In the genomic region with DNA sequence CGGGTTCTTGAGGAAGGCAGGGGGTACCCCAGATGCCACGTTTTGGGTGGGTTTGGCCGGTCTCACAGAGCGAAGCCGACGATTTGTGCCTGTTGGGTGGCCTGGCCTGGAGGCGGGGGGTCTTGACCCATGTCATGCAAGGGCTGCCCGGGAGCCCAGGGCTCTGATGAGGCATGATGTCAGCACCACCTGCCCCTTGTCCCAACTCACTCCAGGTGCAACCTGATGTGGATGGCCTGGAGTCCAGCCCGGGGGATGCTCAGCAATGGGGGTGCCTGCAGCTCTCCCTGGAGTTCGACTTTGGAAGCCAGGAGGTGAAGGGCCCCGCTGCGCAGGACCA, we compare ENCODE assay signal across 18 cellular contexts. TPM values are rescaled to one million over a fixed set of nuclear protein-coding genes. Genes with fewer than 3 reads are reported as not detected.
A peak's percentile ranks its signal among the peaks of the same experiment; 100 is the strongest.
DNase-seq lines count a peak whose midpoint lies in the region; ATAC-seq and TF ChIP-seq lines count a peak whose summit lies in the region.
"Had no signal": no experiment of that assay in that cellular context is flagged by ENCODE, and none has a peak within 500 bp of the region (broad histone marks: within the 10 kb centered on the region; RNA-seq: fewer than 3 reads in every experiment).

No MANE protein-coding gene starts in this region.

- in situ Hi-C loops in mammary epithelial cell (cut with MboI; ENCODE audit: low sequenced_read_pairs in 2 of 2): loop anchor here in 1 of 2 donors (5.0 to 10.0 kb wide), 2 partner anchors 91 to 138 kb away; a partner anchor contains a TSS

- ATAC-seq in left cardiac atrium (no peak), mucosa of descending colon (no peak)
- ATAC-seq: A549 had no signal

- H3K4me2 ChIP-seq in mammary epithelial cell (ENCODE audit: insufficient read depth, low read depth, low read length): peak overlapping the region; percentile 99
- H3K4me2 ChIP-seq: A549 had no signal

- H2AFZ ChIP-seq in mammary epithelial cell (ENCODE audit: low read depth, low read length): no peak overlapping the region

- 4% methylated on average over 5 of the region's 12 CpGs for WGBS in mammary epithelial cell (ENCODE audit: low coverage, missing lambda C conversion rate)

- H3K9ac ChIP-seq in mammary epithelial cell (ENCODE audit: insufficient read depth, low read length): peak overlapping the region; percentile 83

- CTCF ChIA-PET in mammary epithelial cell (lab: Charles Lee; ENCODE audit: low non-redundant PET): interaction anchor here (1.3 kb wide), 1 partner anchor 183 kb away, joined by 9 read pairs; no protein-coding TSS in a partner anchor

- H3K36me3 ChIP-seq in right atrium auricular region (no peaks in the 10 kb centered on the region), mammary epithelial cell (ENCODE audit: insufficient read depth, low read length) (peaks cover 5% of the 10 kb centered on the region), mucosa of descending colon (ENCODE audit: low read depth) (no peaks in the 10 kb centered on the region), MG63 (no peaks in the 10 kb centered on the region), ascending aorta (no peaks in the 10 kb centered on the region)
- H3K36me3 ChIP-seq: Peyer's patch had no signal

- no peaks in the 10 kb centered on the region for H4K20me1 ChIP-seq in mammary epithelial cell (ENCODE audit: insufficient read depth, low read length)

- TF ChIP-seq CTCF in right atrium auricular region (IDR thresholded peaks at IDR 0.05) (no peak), mammary epithelial cell (conservative IDR thresholded peaks at IDR 0.05 in 1 of 2, IDR thresholded peaks at IDR 0.05 in 1 of 2; ENCODE audit: extremely low read depth in 1 of 2, insufficient read depth in 1 of 2, low read depth in 1 of 2, low read length in 2 of 2) (no peak), mucosa of descending colon (IDR thresholded peaks at IDR 0.05) (no peak), ascending aorta (IDR thresholded peaks at IDR 0.05) (no peak)

- H3K79me2 ChIP-seq in mammary epithelial cell (ENCODE audit: insufficient read depth, low read length): peaks cover 38% of the 10 kb centered on the region

- dilution Hi-C loops in mammary epithelial cell (cut with HindIII; ENCODE audit: low sequenced_read_pairs): no loop called here

- H3K4me1 ChIP-seq in right atrium auricular region: peaks cover 0 to 16% of the 10 kb centered on the region in 2 donors
- H3K4me1 ChIP-seq in mammary epithelial cell (ENCODE audit: insufficient read depth, low read length): peaks cover 76% of the 10 kb centered on the region
- peaks cover 46% of the 10 kb centered on the region for H3K4me1 ChIP-seq in mucosa of descending colon (ENCODE audit: low read depth)
- peaks cover 17% of the 10 kb centered on the region in 2 donors for H3K4me1 ChIP-seq in ascending aorta

- H3K9me3 ChIP-seq in right atrium auricular region (no peaks in the 10 kb centered on the region), mammary epithelial cell (replicated peaks; ENCODE audit: insufficient read depth, low read length) (no peaks in the 10 kb centered on the region), mucosa of descending colon (no peaks in the 10 kb centered on the region), MG63 (no peaks in the 10 kb centered on the region), ascending aorta (no peaks in the 10 kb centered on the region)
- H3K9me3 ChIP-seq: A549, Peyer's patch had no signal

- no peak overlapping the region for H3K27ac ChIP-seq in right atrium auricular region
- peak overlapping the region; percentile 86 for H3K27ac ChIP-seq in mammary epithelial cell (ENCODE audit: insufficient read depth, low read depth, low read length)
- no peak overlapping the region for H3K27ac ChIP-seq in ascending aorta

- H3K4me3 ChIP-seq in right atrium auricular region: no peak overlapping the region
- H3K4me3 ChIP-seq in mammary epithelial cell (replicated peaks in 1 of 3; ENCODE audit: insufficient read depth in 1 of 3, low read depth in 2 of 3, low read length in 3 of 3): peak overlapping the region; percentile 44 to 69 (median 64)
- H3K4me3 ChIP-seq in mucosa of descending colon: no peak overlapping the region
- H3K4me3 ChIP-seq in MG63: no peak overlapping the region
- H3K4me3 ChIP-seq in ascending aorta: no peak overlapping the region
- H3K4me3 ChIP-seq: A549 had no signal

- H3K27me3 ChIP-seq in right atrium auricular region: no peaks in the 10 kb centered on the region
- H3K27me3 ChIP-seq in mammary epithelial cell (ENCODE audit: insufficient read depth, low read length): no peaks in the 10 kb centered on the region
- H3K27me3 ChIP-seq in MG63: no peaks in the 10 kb centered on the region
- H3K27me3 ChIP-seq in ascending aorta: no peaks in the 10 kb centered on the region
- H3K27me3 ChIP-seq: Peyer's patch had no signal

- BruUV-seq in mammary epithelial cell (replicated peaks; lab: Mats Ljungman, UMichigan): no TSS peak

- intact Hi-C loops in left cardiac atrium (cut with DNase I): loop anchor here (2.0 to 5.0 kb wide), 2 partner anchors 315 to 317 kb away; no protein-coding TSS in a partner anchor
- intact Hi-C loops in mammary epithelial cell (cut with micrococcal nuclease): loop anchor here (5.0 to 10.0 kb wide), 2 partner anchors 42 to 301 kb away; no protein-coding TSS in a partner anchor
- intact Hi-C loops in mucosa of descending colon (cut with DNase I, micrococcal nuclease): no loop called here
- intact Hi-C loops in ascending aorta (cut with DNase I): loop anchor here (2.0 kb wide), 1 partner anchor 83 kb away; a partner anchor contains a TSS

- DNase-seq in left cardiac atrium (peak; percentile 20), right atrium auricular region (ENCODE audit: low spot score) (no peak), mammary epithelial cell (no peak), mucosa of descending colon (peak in 2 of 3 donors; percentile 36 to 58), MG63 (no peak), ascending aorta (ENCODE audit: low spot score in 2 of 2) (no peak), C1 segment of cervical spinal cord (lab: John Stamatoyannopoulos, UW) (no peak)
- DNase-seq: IMR-90, Kasumi-1, MV-4-11, NCI-H1417 treated with DMSO at 0.1 percent for 48 hours, NCI-H2029, NCI-H2171 treated with DMSO at 0.1 percent for 48 hours, NCI-H774 had no signal

RNA-seq across cellular contexts. Expression of a gene that starts 0.9 kb away (rescaled TPM):
- not detected for total RNA-seq in left cardiac atrium
- not detected for total RNA-seq in right atrium auricular region
- total RNA-seq in mammary epithelial cell: 100 to 1,000 TPM; 103 to 209 TPM
- polyA plus RNA-seq in mammary epithelial cell: 57.2 TPM
- polyA minus RNA-seq in mammary epithelial cell: 4.9 TPM
- 1 to 10 TPM in 2 of 3 donors, under 1 TPM in 1; 0.98 to 2.4 (median 2.1) TPM for total RNA-seq in mucosa of descending colon
- not detected in 2 replicates for total RNA-seq in MG63 (2014; rRNA removed; shearing (Covaris generic); ENCODE audit: low replicate concordance)
- total RNA-seq in ascending aorta: not detected
- total RNA-seq: IMR-90, NCI-H460 had no signal
- polyA plus RNA-seq: IMR-90 had no signal

RNA-seq across cellular contexts. Expression of a gene that starts 3.1 kb away (rescaled TPM):
- total RNA-seq in left cardiac atrium (under 1 TPM; 0.35 to 0.52 TPM), right atrium auricular region (not detected), mammary epithelial cell (10 to 100 TPM in 1 of 2 donors, 1 to 10 TPM in 1; 8.8 to 44.7 TPM), mucosa of descending colon (under 1 TPM in 1 of 3 donors, not detected in 2; 0.46 TPM), ascending aorta (not detected)
- polyA plus RNA-seq in mammary epithelial cell: 34.8 TPM
- polyA minus RNA-seq in mammary epithelial cell: 4.3 TPM
- not detected in 2 replicates for total RNA-seq in MG63 (2014; rRNA removed; shearing (Covaris generic); ENCODE audit: low replicate concordance)
- total RNA-seq: IMR-90, NCI-H460 had no signal
- polyA plus RNA-seq: A549, IMR-90 had no signal

RNA-seq across cellular contexts. Expression of a gene that starts 17.2 kb away (rescaled TPM):
- 10 to 100 TPM; 24.9 to 31.2 TPM for total RNA-seq in left cardiac atrium
- total RNA-seq in right atrium auricular region: 10 to 100 TPM in 1 of 2 donors, 1 to 10 TPM in 1; 7.9 to 12.1 TPM
- 1 to 10 TPM in 1 of 2 donors, under 1 TPM in 1; 0.17 to 2.0 TPM for total RNA-seq in mammary epithelial cell
- polyA plus RNA-seq in mammary epithelial cell: not detected
- not detected for polyA minus RNA-seq in mammary epithelial cell
- total RNA-seq in mucosa of descending colon: 10 to 100 TPM; 18.5 to 32.2 (median 23.6) TPM
- 41.7 and 66.6 TPM in 2 replicates for total RNA-seq in MG63 (2014; rRNA removed; shearing (Covaris generic); ENCODE audit: low replicate concordance)
- 41.9 TPM for total RNA-seq in ascending aorta
- total RNA-seq: IMR-90, NCI-H460 had no signal
- polyA plus RNA-seq: IMR-90 had no signal

RNA-seq across cellular contexts. Expression of a gene that starts 56.1 kb away (rescaled TPM):
- total RNA-seq in left cardiac atrium: under 1 TPM; 0.10 to 0.50 TPM
- total RNA-seq in right atrium auricular region: under 1 TPM in 1 of 2 donors, not detected in 1; 0.33 TPM
- not detected for total RNA-seq in mammary epithelial cell
- not detected for polyA plus RNA-seq in mammary epithelial cell
- not detected for polyA minus RNA-seq in mammary epithelial cell
- total RNA-seq in mucosa of descending colon: not detected
- total RNA-seq in MG63 (2014; rRNA removed; shearing (Covaris generic); ENCODE audit: low replicate concordance): not detected in 2 replicates
- total RNA-seq in ascending aorta: not detected
- total RNA-seq: HT-29, IMR-90, NCI-H460, Peyer's patch had no signal
- polyA plus RNA-seq: A549, IMR-90 had no signal

Comparison
In these comparisons a context has a peak if more than half of its experiments do, and no peak if none do; other contexts are left out.
1. DNase-seq: peak in left cardiac atrium (single experiment) and mucosa of descending colon (2 of 3); none in right atrium auricular region (single experiment), mammary epithelial cell (single experiment), MG63 (single experiment), ascending aorta (0 of 2) and C1 segment of cervical spinal cord (0 of 14).
2. H3K4me3 ChIP-seq: peak in mammary epithelial cell (3 of 3); none in right atrium auricular region (0 of 2), mucosa of descending colon (single experiment), MG63 (single experiment) and ascending aorta (0 of 2).
3. RNA of a gene that starts 0.9 kb away (total RNA-seq): 103 to 209 TPM in mammary epithelial cell; 0.98 to 2.4 TPM in mucosa of descending colon, not detected in right atrium auricular region, not detected in left cardiac atrium, not detected in MG63 and not detected in ascending aorta (single experiment); every median in the first group is over 10 times any median in the second.
4. intact Hi-C loops: an anchor here in left cardiac atrium (2.0 to 5.0 kb wide), mammary epithelial cell (5.0 to 10.0 kb wide) and ascending aorta (2.0 kb wide); none called in mucosa of descending colon.